ENCODE assay signal across 2 cellular contexts in the genomic region with DNA sequence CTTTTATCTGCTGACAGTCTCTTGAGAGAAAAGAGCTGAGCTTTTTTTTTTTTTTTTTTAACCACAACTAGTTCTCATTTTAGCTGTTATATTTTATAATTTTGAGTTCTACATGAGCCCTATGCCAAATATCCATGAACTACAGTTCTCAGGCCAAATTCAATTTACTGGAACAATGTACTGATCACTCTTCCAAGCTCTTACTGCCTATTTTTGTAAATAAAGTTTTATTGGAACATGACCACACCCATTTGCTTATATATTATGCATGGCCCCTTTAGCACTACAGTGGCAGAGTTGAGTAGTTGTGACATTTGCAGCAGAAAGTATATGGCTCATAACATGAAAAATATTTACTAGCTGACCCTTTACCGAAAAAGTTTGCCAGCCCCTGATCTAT.
TF ChIP-seq lines count a peak whose summit lies in the region.

No MANE protein-coding gene starts in this region.

TF ChIP-seq in HepG2, 621 proteins besides CTCF, POLR2A, EP300 and RAD21 (continued from another document):
- TF ChIP-seq, protein P1, sequence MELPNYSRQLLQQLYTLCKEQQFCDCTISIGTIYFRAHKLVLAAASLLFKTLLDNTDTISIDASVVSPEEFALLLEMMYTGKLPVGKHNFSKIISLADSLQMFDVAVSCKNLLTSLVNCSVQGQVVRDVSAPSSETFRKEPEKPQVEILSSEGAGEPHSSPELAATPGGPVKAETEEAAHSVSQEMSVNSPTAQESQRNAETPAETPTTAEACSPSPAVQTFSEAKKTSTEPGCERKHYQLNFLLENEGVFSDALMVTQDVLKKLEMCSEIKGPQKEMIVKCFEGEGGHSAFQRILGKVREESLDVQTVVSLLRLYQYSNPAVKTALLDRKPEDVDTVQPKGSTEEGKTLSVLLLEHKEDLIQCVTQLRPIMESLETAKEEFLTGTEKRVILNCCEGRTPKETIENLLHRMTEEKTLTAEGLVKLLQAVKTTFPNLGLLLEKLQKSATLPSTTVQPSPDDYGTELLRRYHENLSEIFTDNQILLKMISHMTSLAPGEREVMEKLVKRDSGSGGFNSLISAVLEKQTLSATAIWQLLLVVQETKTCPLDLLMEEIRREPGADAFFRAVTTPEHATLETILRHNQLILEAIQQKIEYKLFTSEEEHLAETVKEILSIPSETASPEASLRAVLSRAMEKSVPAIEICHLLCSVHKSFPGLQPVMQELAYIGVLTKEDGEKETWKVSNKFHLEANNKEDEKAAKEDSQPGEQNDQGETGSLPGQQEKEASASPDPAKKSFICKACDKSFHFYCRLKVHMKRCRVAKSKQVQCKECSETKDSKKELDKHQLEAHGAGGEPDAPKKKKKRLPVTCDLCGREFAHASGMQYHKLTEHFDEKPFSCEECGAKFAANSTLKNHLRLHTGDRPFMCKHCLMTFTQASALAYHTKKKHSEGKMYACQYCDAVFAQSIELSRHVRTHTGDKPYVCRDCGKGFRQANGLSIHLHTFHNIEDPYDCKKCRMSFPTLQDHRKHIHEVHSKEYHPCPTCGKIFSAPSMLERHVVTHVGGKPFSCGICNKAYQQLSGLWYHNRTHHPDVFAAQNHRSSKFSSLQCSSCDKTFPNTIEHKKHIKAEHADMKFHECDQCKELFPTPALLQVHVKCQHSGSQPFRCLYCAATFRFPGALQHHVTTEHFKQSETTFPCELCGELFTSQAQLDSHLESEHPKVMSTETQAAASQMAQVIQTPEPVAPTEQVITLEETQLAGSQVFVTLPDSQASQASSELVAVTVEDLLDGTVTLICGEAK (IDR thresholded peaks at IDR 0.05) = peak; percentile 37; the same call in 1 of the 2 replicates
- TF ChIP-seq, protein P1 (CRISPR knock-in tag; IDR thresholded peaks at IDR 0.05) = no peak; the same call in 1 of the 2 replicates
- TF ChIP-seq RFXAP (CRISPR knock-in tag; IDR thresholded peaks at IDR 0.05; ENCODE audit: borderline replicate concordance) = no peak
- TF ChIP-seq NR2F2 (IDR thresholded peaks at IDR 0.05; ENCODE audit: borderline replicate concordance, low read depth) = no peak

TF ChIP-seq in GM12878, 131 proteins besides CTCF, POLR2A, EP300 and RAD21:
- TF ChIP-seq, protein P1 (IDR thresholded peaks at IDR 0.05; ENCODE audit: borderline replicate concordance) = peak; percentile 75
- no peak for TF ChIP-seq RELA (IDR thresholded peaks at IDR 0.05; ENCODE audit: borderline replicate concordance, partially characterized antibody)
